ENCODE assay signal across 8 cellular contexts in genomic region chr6:75748743-75749538, GRCh38. TPM values are rescaled to one million over a fixed set of nuclear protein-coding genes. Genes with fewer than 3 reads are reported as not detected.
A peak's percentile ranks its signal among the peaks of the same experiment; 100 is the strongest.
DNase-seq lines count a peak whose midpoint lies in the region; ATAC-seq lines count a peak whose summit lies in the region.

Gene MYO6 (plus strand): TSS chr6:75749239. CDS start chr6:75817548, 68,309 bp downstream.

- H3K4me3 Mint-ChIP-seq in stimulated activated naive B cell treated with anti-CD40 and anti-IgM and Interleukin-4, amounts not matched to agents 10 μg/mL and 1 μg/mL and 100 μg/mL, for 72 hours: peak within 1 kb of the TSS; percentile 82 to 89

- H2AFZ ChIP-seq in ACC112 (ENCODE audit: low read length, unreplicated experiment): peak within 1 kb of the TSS; percentile 100

- ATAC-seq in GM18519 (IDR thresholded peaks at IDR 0.05; ENCODE audit: low FRiP score, unreplicated experiment) (peak; percentile 73), HG02981 (IDR thresholded peaks at IDR 0.05; ENCODE audit: unreplicated experiment) (peak; percentile 75)
- peak; percentile 70 to 72 for ATAC-seq in stimulated activated naive B cell treated with anti-CD40 and anti-IgM and Interleukin-4, amounts not matched to agents 10 μg/mL and 1 μg/mL and 100 μg/mL, for 72 hours (replicated peaks)

- H3K36me3 ChIP-seq in ACC112 (ENCODE audit: insufficient read depth, low read length): no peaks in the 10 kb centered on the region

- H3K36me3 Mint-ChIP-seq in stimulated activated naive B cell treated with anti-CD40 and anti-IgM and Interleukin-4, amounts not matched to agents 10 μg/mL and 1 μg/mL and 100 μg/mL, for 72 hours: no peaks in the 10 kb centered on the region

- 0 out of 2 replicates have a peak, but pooled peaks cover 7% of the 10 kb centered on the region for H3K27me3 ChIP-seq in ACC112 (ENCODE audit: insufficient read depth, low read length)

- H3K27me3 Mint-ChIP-seq in stimulated activated naive B cell treated with anti-CD40 and anti-IgM and Interleukin-4, amounts not matched to agents 10 μg/mL and 1 μg/mL and 100 μg/mL, for 72 hours: peaks cover 43 to 69% of the 10 kb centered on the region in 2 donors

- peaks cover 28% of the 10 kb centered on the region for H3K79me2 ChIP-seq in ACC112 (ENCODE audit: control insufficient read depth, insufficient read depth, low read length, unreplicated experiment)

- peak within 1 kb of the TSS; percentile 96 for H3K4me3 ChIP-seq in ACC112 (ENCODE audit: low read depth, low read length)

- peaks cover 7 to 17% of the 10 kb centered on the region in 2 donors for H3K4me1 Mint-ChIP-seq in stimulated activated naive B cell treated with anti-CD40 and anti-IgM and Interleukin-4, amounts not matched to agents 10 μg/mL and 1 μg/mL and 100 μg/mL, for 72 hours

- H3K27ac ChIP-seq in ACC112 (ENCODE audit: low read depth, low read length) (peak within 1 kb of the TSS; percentile 59; the same call in 1 of the 2 replicates), epithelial cell of prostate (peak within 1 kb of the TSS; percentile 83)

- DNase-seq in NCI-H460 (ENCODE audit: extremely low read depth, low read depth) (peak; percentile 41), activated T-cell treated with anti-CD3 and anti-CD28 coated beads for 24 hours (ENCODE audit: low read depth) (peak; percentile 7), epithelial cell of prostate (ENCODE audit: low read depth, low spot score) (no peak), middle frontal gyrus (ENCODE audit: extremely low spot score, low spot score) (peak; percentile 55)
- peak; percentile 5 for DNase-seq in stimulated activated naive B cell treated with anti-CD40 and anti-IgM and Interleukin-4, amounts not matched to agents 10 μg/mL and 1 μg/mL and 100 μg/mL, for 72 hours

- peaks cover 35% of the 10 kb centered on the region for H3K4me1 ChIP-seq in ACC112 (ENCODE audit: control insufficient read depth, insufficient read depth, low read length, unreplicated experiment)

- H3K27ac Mint-ChIP-seq in stimulated activated naive B cell treated with anti-CD40 and anti-IgM and Interleukin-4, amounts not matched to agents 10 μg/mL and 1 μg/mL and 100 μg/mL, for 72 hours: no peak within 1 kb of the TSS

- H3K9me3 Mint-ChIP-seq in stimulated activated naive B cell treated with anti-CD40 and anti-IgM and Interleukin-4, amounts not matched to agents 10 μg/mL and 1 μg/mL and 100 μg/mL, for 72 hours: no peaks in the 10 kb centered on the region

RNA-seq across cellular contexts. Expression of gene MYO6, which starts in this region (rescaled TPM):
- total RNA-seq in NCI-H460 (2014; rRNA removed; shearing (Covaris generic)): 7.1 and 7.8 TPM in 2 replicates
- 8.7 and 17.6 TPM in 2 replicates for polyA plus RNA-seq in NCI-H460 (2014; cell fraction: nucleus; rRNA removed)
